ENCODE assay signal across 10 cellular contexts in genomic region chr19:4329858-4330257, GRCh38. TPM values are rescaled to one million over a fixed set of nuclear protein-coding genes. Genes with fewer than 3 reads are reported as not detected.
DNase-seq lines count a peak whose midpoint lies in the region; ATAC-seq, FAIRE-seq and TF ChIP-seq lines count a peak whose summit lies in the region.
"Had no signal": no experiment of that assay in that cellular context is flagged by ENCODE, and none has a peak within 500 bp of the region (broad histone marks: within the 10 kb centered on the region; RNA-seq: fewer than 3 reads in every experiment).

No MANE protein-coding gene starts in this region.

- 0 out of 2 replicates have a peak, but pooled peaks have one; percentile 27 for TF ChIP-seq POLR2A in GM12892 (IDR thresholded peaks at IDR 0.05; ENCODE audit: low read depth, low read length)

- H3K4me3 Mint-ChIP-seq in activated naive CD8-positive, alpha-beta T cell treated with anti-CD3 and anti-CD28 coated beads, Interleukin-2, amount 10 ng/mL, durations not matched to agents 7 days and 5 days: peak overlapping the region; percentile 19

- FAIRE-seq in GM12892 (lab: Jason Lieb, UNC): no peak
- FAIRE-seq: small intestine had no signal

- no peak for ATAC-seq in activated naive CD8-positive, alpha-beta T cell treated with anti-CD3 and anti-CD28 coated beads, Interleukin-2, amount 10 ng/mL, durations not matched to agents 7 days and 5 days (ENCODE audit: low read depth)
- ATAC-seq in HG03095 (IDR thresholded peaks at IDR 0.05; ENCODE audit: unreplicated experiment): no peak

- H3K27ac Mint-ChIP-seq in activated naive CD8-positive, alpha-beta T cell treated with anti-CD3 and anti-CD28 coated beads, Interleukin-2, amount 10 ng/mL, durations not matched to agents 7 days and 5 days: no peak overlapping the region

- peaks cover 5% of the 10 kb centered on the region for H3K9me3 Mint-ChIP-seq in activated naive CD8-positive, alpha-beta T cell treated with anti-CD3 and anti-CD28 coated beads, Interleukin-2, amount 10 ng/mL, durations not matched to agents 7 days and 5 days

- DNase-seq in GM12892 (ENCODE audit: insufficient read length) (no peak), NCI-H146 treated with DMSO at 0.1 percent for 48 hours (lab: John Stamatoyannopoulos, UW; ENCODE audit: unreplicated experiment) (no peak)
- no peak for DNase-seq in activated naive CD8-positive, alpha-beta T cell treated with anti-CD3 and anti-CD28 coated beads, Interleukin-2, amount 10 ng/mL, durations not matched to agents 7 days and 5 days
- DNase-seq: DND-41, mammary epithelial cell, occipital lobe, small intestine had no signal

- POLR2A ChIA-PET in activated naive CD8-positive, alpha-beta T cell treated with anti-CD3 and anti-CD28 coated beads, Interleukin-2, amount 10 ng/mL, durations not matched to agents 7 days and 5 days (lab: Charles Lee): interaction anchor here (4.1 kb wide), 1 partner anchor 14 kb away, joined by 30 read pairs; the partner anchor contains the start of gene MPND

- H3K27me3 Mint-ChIP-seq in activated naive CD8-positive, alpha-beta T cell treated with anti-CD3 and anti-CD28 coated beads, Interleukin-2, amount 10 ng/mL, durations not matched to agents 7 days and 5 days: no peaks in the 10 kb centered on the region

- peaks cover 8% of the 10 kb centered on the region for H3K36me3 Mint-ChIP-seq in activated naive CD8-positive, alpha-beta T cell treated with anti-CD3 and anti-CD28 coated beads, Interleukin-2, amount 10 ng/mL, durations not matched to agents 7 days and 5 days

- peaks cover 22% of the 10 kb centered on the region for H3K4me1 Mint-ChIP-seq in activated naive CD8-positive, alpha-beta T cell treated with anti-CD3 and anti-CD28 coated beads, Interleukin-2, amount 10 ng/mL, durations not matched to agents 7 days and 5 days

RNA-seq across cellular contexts. Expression of gene STAP2, which starts 8.8 kb away (rescaled TPM):
- polyA plus RNA-seq in GM12892 (2012; ENCODE audit: missing spikeins): 9.8 TPM
- total RNA-seq in activated naive CD8-positive, alpha-beta T cell treated with anti-CD3 and anti-CD28 coated beads, Interleukin-2, amount 10 ng/mL, durations not matched to agents 7 days and 5 days: 1 to 10 TPM; 8.4 to 8.8 TPM

RNA-seq across cellular contexts. Expression of gene MPND, which starts 13.5 kb away (rescaled TPM):
- 14.4 TPM for polyA plus RNA-seq in GM12892 (2012; ENCODE audit: missing spikeins)
- total RNA-seq in activated naive CD8-positive, alpha-beta T cell treated with anti-CD3 and anti-CD28 coated beads, Interleukin-2, amount 10 ng/mL, durations not matched to agents 7 days and 5 days: 10 to 100 TPM; 23.7 to 26.2 TPM

RNA-seq across cellular contexts. Expression of gene FSD1, which starts 25.5 kb away (rescaled TPM):
- polyA plus RNA-seq in GM12892 (2012; ENCODE audit: missing spikeins): 1.2 TPM
- total RNA-seq in activated naive CD8-positive, alpha-beta T cell treated with anti-CD3 and anti-CD28 coated beads, Interleukin-2, amount 10 ng/mL, durations not matched to agents 7 days and 5 days: 10 to 100 TPM; 20.8 to 21.8 TPM

RNA-seq across cellular contexts. Expression of gene TMIGD2, which starts 27.7 kb away (rescaled TPM):
- not detected for polyA plus RNA-seq in GM12892 (2012; ENCODE audit: missing spikeins)
- total RNA-seq in activated naive CD8-positive, alpha-beta T cell treated with anti-CD3 and anti-CD28 coated beads, Interleukin-2, amount 10 ng/mL, durations not matched to agents 7 days and 5 days: 10 to 100 TPM; 49.3 to 50.5 TPM
- total RNA-seq: fibroblast of villous mesenchyme, mammary epithelial cell, temporal lobe had no signal
- polyA plus RNA-seq: mammary epithelial cell had no signal

RNA-seq across cellular contexts. Expression of gene SHD, which starts 50.8 kb away (rescaled TPM):
- polyA plus RNA-seq in GM12892 (2012; ENCODE audit: missing spikeins): not detected
- not detected for total RNA-seq in activated naive CD8-positive, alpha-beta T cell treated with anti-CD3 and anti-CD28 coated beads, Interleukin-2, amount 10 ng/mL, durations not matched to agents 7 days and 5 days
- total RNA-seq: fibroblast of villous mesenchyme, mammary epithelial cell had no signal
- polyA plus RNA-seq: mammary epithelial cell had no signal
